Comparison of ENCODE assay signal across 16 cellular contexts in genomic region chr10:86258488-86258887, GRCh38.
DNase-seq lines count a peak whose midpoint lies in the region; ATAC-seq and TF ChIP-seq lines count a peak whose summit lies in the region.
"Had no signal": no experiment of that assay in that cellular context is flagged by ENCODE, and none has a peak within 500 bp of the region (broad histone marks: within the 10 kb centered on the region; RNA-seq: fewer than 3 reads in every experiment).

No MANE protein-coding gene starts in this region.

- H3K4me1 Mint-ChIP-seq in progenitor cell of endocrine pancreas (ENCODE audit: low read depth): no peaks in the 10 kb centered on the region
- H3K4me1 Mint-ChIP-seq: activated T-helper 17 cell treated with anti-CD3 and anti-CD28 coated beads, Interleukin-2, amount 50 U/mL, for 72 hours had no signal

- ATAC-seq in left colon: no peak
- ATAC-seq: activated T-helper 17 cell treated with anti-CD3 and anti-CD28 coated beads, Interleukin-2, amount 50 U/mL, for 72 hours had no signal

- H3K9me3 Mint-ChIP-seq in progenitor cell of endocrine pancreas (ENCODE audit: low read depth): no peaks in the 10 kb centered on the region
- H3K9me3 Mint-ChIP-seq: activated T-helper 17 cell treated with anti-CD3 and anti-CD28 coated beads, Interleukin-2, amount 50 U/mL, for 72 hours; dendritic cell treated with granulocyte-macrophage colony-stimulating factor and Interleukin-4, amounts not matched to agents 40 ng/mL and 50 ng/mL, for 4 days had no signal

- no peak overlapping the region for H3K4me3 ChIP-seq in HEK293 (ENCODE audit: low read depth, low read length)
- H3K4me3 ChIP-seq: ovary had no signal

- H3K9me3 ChIP-seq in HEK293 (ENCODE audit: control insufficient read depth, insufficient read depth, low read depth, low read length): no peaks in the 10 kb centered on the region
- H3K9me3 ChIP-seq: ovary had no signal

- H3K4me3 Mint-ChIP-seq in progenitor cell of endocrine pancreas (ENCODE audit: low read depth): no peak overlapping the region
- H3K4me3 Mint-ChIP-seq: activated T-helper 17 cell treated with anti-CD3 and anti-CD28 coated beads, Interleukin-2, amount 50 U/mL, for 72 hours; dendritic cell treated with granulocyte-macrophage colony-stimulating factor and Interleukin-4, amounts not matched to agents 40 ng/mL and 50 ng/mL, for 4 days had no signal

- H3K27ac ChIP-seq in HEK293 (ENCODE audit: extremely low read depth, low read depth, low read length) (no peak overlapping the region), caudate nucleus (ENCODE audit: low read depth, low read length) (peak overlapping the region; percentile 74)
- H3K27ac ChIP-seq: ovary had no signal

- H3K4me1 ChIP-seq in HEK293 (ENCODE audit: control insufficient read depth, insufficient read depth, low read length): peaks cover 8% of the 10 kb centered on the region

- no peak for TF ChIP-seq CTCF in HEK293 (tag by site-specific recombination; IDR thresholded peaks at IDR 0.05)
- TF ChIP-seq CTCF in progenitor cell of endocrine pancreas (IDR thresholded peaks at IDR 0.05; ENCODE audit: unreplicated experiment): no peak

- intact Hi-C loops in left colon (cut with DNase I, micrococcal nuclease): no loop called here

- no peaks in the 10 kb centered on the region for H3K36me3 ChIP-seq in HEK293 (ENCODE audit: control insufficient read depth in 2 of 2, insufficient read depth in 1 of 2, low read length in 2 of 2)
- H3K36me3 ChIP-seq: ovary had no signal

- peaks cover 38% of the 10 kb centered on the region for H3K27me3 Mint-ChIP-seq in progenitor cell of endocrine pancreas

- DNase-seq in AG08395 (ENCODE audit: low spot score): peak; percentile 31
- peak in 47 of 61 donors; percentile 18 to 85 (median 59) for DNase-seq in caudate nucleus (lab: John Stamatoyannopoulos, UW)
- DNase-seq in medulla oblongata (ENCODE audit: extremely low spot score): peak; percentile 90
- no peak for DNase-seq in DMS114 treated with DMSO at 0.1 percent for 48 hours (lab: John Stamatoyannopoulos, UW; ENCODE audit: unreplicated experiment)
- no peak for DNase-seq in progenitor cell of endocrine pancreas (ENCODE audit: low spot score, unreplicated experiment)
- DNase-seq in HPDE6-E6E7 (ENCODE audit: extremely low spot score): no peak
- no peak for DNase-seq in left colon
- DNase-seq: activated CD4-positive, alpha-beta T cell treated with anti-CD3 and anti-CD28 coated beads, Interleukin-2, amount 50 U/mL, for 48 hours; amniotic stem cell; DND-41; NCI-H2107; ovary; SIG-M5 had no signal

- CTCF ChIA-PET in HEK293 (lab: Yijun Ruan, JAX): interaction anchor here (0.6 kb wide), 1 partner anchor 146 kb away, joined by 3 read pairs; no protein-coding TSS in a partner anchor

- POLR2A ChIA-PET in HEK293 (lab: Yijun Ruan, JAX): no interaction called here

- H3K27ac Mint-ChIP-seq in progenitor cell of endocrine pancreas: no peak overlapping the region
- H3K27ac Mint-ChIP-seq: activated T-helper 17 cell treated with anti-CD3 and anti-CD28 coated beads, Interleukin-2, amount 50 U/mL, for 72 hours; dendritic cell treated with granulocyte-macrophage colony-stimulating factor and Interleukin-4, amounts not matched to agents 40 ng/mL and 50 ng/mL, for 4 days had no signal

- H3K36me3 Mint-ChIP-seq in progenitor cell of endocrine pancreas (ENCODE audit: insufficient read depth): no peaks in the 10 kb centered on the region

TF ChIP-seq in HEK293, 187 proteins besides CTCF, POLR2A, EP300 and RAD21:
- TF ChIP-seq ZNF324 (tag by site-specific recombination; IDR thresholded peaks at IDR 0.05) (no peak), SETDB1 (IDR thresholded peaks at IDR 0.05; ENCODE audit: insufficient read length, low read length) (peak; percentile 7), ZSCAN16 (tag by site-specific recombination; IDR thresholded peaks at IDR 0.05) (no peak), ZNF530 (tag by site-specific recombination; IDR thresholded peaks at IDR 0.05; ENCODE audit: low read depth) (no peak), ZFHX2 (tag by site-specific recombination; conservative IDR thresholded peaks at IDR 0.05) (peak; percentile 42; the same call in 1 of the 2 replicates), MZF1 (tag by site-specific recombination; IDR thresholded peaks at IDR 0.05; ENCODE audit: borderline replicate concordance) (no peak), ATF2 (tag by site-specific recombination; IDR thresholded peaks at IDR 0.05; ENCODE audit: low read depth) (peak; percentile 76), ZNF629 (tag by site-specific recombination; IDR thresholded peaks at IDR 0.05) (peak; percentile 59), ZNF341 (tag by site-specific recombination; IDR thresholded peaks at IDR 0.05; ENCODE audit: low read depth) (no peak), OVOL3 (tag by site-specific recombination; IDR thresholded peaks at IDR 0.05) (no peak)
- TF ChIP-seq, protein P1, sequence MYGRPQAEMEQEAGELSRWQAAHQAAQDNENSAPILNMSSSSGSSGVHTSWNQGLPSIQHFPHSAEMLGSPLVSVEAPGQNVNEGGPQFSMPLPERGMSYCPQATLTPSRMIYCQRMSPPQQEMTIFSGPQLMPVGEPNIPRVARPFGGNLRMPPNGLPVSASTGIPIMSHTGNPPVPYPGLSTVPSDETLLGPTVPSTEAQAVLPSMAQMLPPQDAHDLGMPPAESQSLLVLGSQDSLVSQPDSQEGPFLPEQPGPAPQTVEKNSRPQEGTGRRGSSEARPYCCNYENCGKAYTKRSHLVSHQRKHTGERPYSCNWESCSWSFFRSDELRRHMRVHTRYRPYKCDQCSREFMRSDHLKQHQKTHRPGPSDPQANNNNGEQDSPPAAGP (tag by site-specific recombination; IDR thresholded peaks at IDR 0.05): no peak

Comparison
In these comparisons a context has a peak if more than half of its experiments do, and no peak if none do; other contexts are left out.
1. DNase-seq: peak in AG08395 (single experiment), caudate nucleus (47 of 61) and medulla oblongata (single experiment); none in DMS114 treated with DMSO at 0.1 percent for 48 hours (single experiment), progenitor cell of endocrine pancreas (single experiment), HPDE6-E6E7 (single experiment) and left colon (0 of 2).